ENCODE assay signal across 16 cellular contexts in genomic region chr9:90895786-90896185, GRCh38.
DNase-seq lines count a peak whose midpoint lies in the region; ATAC-seq and TF ChIP-seq lines count a peak whose summit lies in the region.
"Had no signal": no experiment of that assay in that cellular context is flagged by ENCODE, and none has a peak within 500 bp of the region (broad histone marks: within the 10 kb centered on the region; RNA-seq: fewer than 3 reads in every experiment).

No MANE protein-coding gene starts in this region.

- H3K27me3 Mint-ChIP-seq in GM23338 (ENCODE audit: insufficient read depth, low read depth, poor library complexity): peaks cover 18% of the 10 kb centered on the region
- no peaks in the 10 kb centered on the region for H3K27me3 Mint-ChIP-seq in stimulated activated naive B cell treated with anti-CD40 and anti-IgM and Interleukin-4, amounts not matched to agents 10 μg/mL and 1 μg/mL and 100 μg/mL, for 72 hours
- H3K27me3 Mint-ChIP-seq: B cell had no signal

- H2BK5ac ChIP-seq in mesendoderm (ENCODE audit: low read length): no peak overlapping the region

- H3K56ac ChIP-seq in mesendoderm (ENCODE audit: low read length): no peak overlapping the region

- H3K9me3 ChIP-seq in adrenal gland (replicated peaks in 1 of 3): no peaks in the 10 kb centered on the region
- no peaks in the 10 kb centered on the region for H3K9me3 ChIP-seq in tibial artery

- no peaks in the 10 kb centered on the region for H3K36me3 Mint-ChIP-seq in GM23338 (ENCODE audit: low read depth)
- H3K36me3 Mint-ChIP-seq in stimulated activated naive B cell treated with anti-CD40 and anti-IgM and Interleukin-4, amounts not matched to agents 10 μg/mL and 1 μg/mL and 100 μg/mL, for 72 hours: peaks cover 20 to 47% of the 10 kb centered on the region in 2 donors

- H3K4ac ChIP-seq in mesendoderm (ENCODE audit: low read depth, low read length): no peak overlapping the region

- peak overlapping the region; percentile 58 for H3K4me2 ChIP-seq in GM23338
- no peak overlapping the region for H3K4me2 ChIP-seq in mesendoderm (ENCODE audit: low read length)

- H3K4me1 ChIP-seq in GM23338 (ENCODE audit: insufficient read depth) (peaks cover 35% of the 10 kb centered on the region), adrenal gland (replicated peaks in 1 of 2) (no peaks in the 10 kb centered on the region), mesendoderm (ENCODE audit: control insufficient read depth, low read depth, low read length) (peaks cover 5% of the 10 kb centered on the region), tibial artery (no peaks in the 10 kb centered on the region)

- no peaks in the 10 kb centered on the region for H3K9me2 ChIP-seq in GM23338 (ENCODE audit: insufficient read depth)

- no peak overlapping the region for H3K18ac ChIP-seq in mesendoderm (ENCODE audit: low read length)

- no peak overlapping the region for H3K23ac ChIP-seq in mesendoderm (ENCODE audit: low read length)

- H3K36me3 ChIP-seq in GM23338 (ENCODE audit: insufficient read depth): no peaks in the 10 kb centered on the region
- H3K36me3 ChIP-seq in adrenal gland (replicated peaks in 1 of 2): no peaks in the 10 kb centered on the region
- no peaks in the 10 kb centered on the region for H3K36me3 ChIP-seq in mesendoderm (ENCODE audit: control insufficient read depth, insufficient read depth, low read length)
- no peaks in the 10 kb centered on the region for H3K36me3 ChIP-seq in tibial artery

- no peak overlapping the region for H3K9ac ChIP-seq in mesendoderm (ENCODE audit: low read length)

- no peak overlapping the region for H2BK120ac ChIP-seq in mesendoderm (ENCODE audit: low read depth, low read length)

- H3K79me1 ChIP-seq in mesendoderm (ENCODE audit: low read length): no peaks in the 10 kb centered on the region

- H4K8ac ChIP-seq in mesendoderm (ENCODE audit: low read depth, low read length): no peak overlapping the region

- TF ChIP-seq CTCF in GM23338 (conservative IDR thresholded peaks at IDR 0.05; ENCODE audit: low read depth in 2 of 2) (no peak), adrenal gland (IDR thresholded peaks at IDR 0.05) (no peak), tibial artery (IDR thresholded peaks at IDR 0.05) (no peak)

- no peak overlapping the region for H2AK5ac ChIP-seq in mesendoderm (ENCODE audit: low read length)

- no peak overlapping the region for H2BK15ac ChIP-seq in mesendoderm (replicated peaks; ENCODE audit: low read depth)

- no peak overlapping the region for H3K4me3 Mint-ChIP-seq in GM23338
- H3K4me3 Mint-ChIP-seq in stimulated activated naive B cell treated with anti-CD40 and anti-IgM and Interleukin-4, amounts not matched to agents 10 μg/mL and 1 μg/mL and 100 μg/mL, for 72 hours: no peak overlapping the region
- H3K4me3 Mint-ChIP-seq: B cell had no signal

- H3F3A ChIP-seq in GM23338 (replicated peaks; ENCODE audit: low read depth): no peaks in the 10 kb centered on the region

- no peak for TF ChIP-seq POLR2A in adrenal gland (IDR thresholded peaks at IDR 0.05)

- peaks cover 42% of the 10 kb centered on the region for H3K4me1 Mint-ChIP-seq in GM23338
- peaks cover 5% of the 10 kb centered on the region in 2 donors for H3K4me1 Mint-ChIP-seq in stimulated activated naive B cell treated with anti-CD40 and anti-IgM and Interleukin-4, amounts not matched to agents 10 μg/mL and 1 μg/mL and 100 μg/mL, for 72 hours
- H3K4me1 Mint-ChIP-seq: B cell had no signal

- H3K79me2 ChIP-seq in GM23338 (replicated peaks; ENCODE audit: insufficient read depth): no peaks in the 10 kb centered on the region
- H3K79me2 ChIP-seq in mesendoderm (ENCODE audit: control insufficient read depth, insufficient read depth, low read length): no peaks in the 10 kb centered on the region

- H4K20me1 ChIP-seq in GM23338 (replicated peaks; ENCODE audit: insufficient read depth): no peaks in the 10 kb centered on the region

- no peak for ATAC-seq in GM23338
- ATAC-seq in stimulated activated naive B cell treated with anti-CD40 and anti-IgM and Interleukin-4, amounts not matched to agents 10 μg/mL and 1 μg/mL and 100 μg/mL, for 72 hours (replicated peaks): no peak
- ATAC-seq: Panc1 had no signal

- intact Hi-C loops in adrenal gland (cut with DNase I) (no loop called here), tibial artery (cut with DNase I; ENCODE audit: low total_unique reads) (no loop called here)

- H3K27me3 ChIP-seq in GM23338 (ENCODE audit: insufficient read depth) (no peaks in the 10 kb centered on the region), adrenal gland (no peaks in the 10 kb centered on the region), mesendoderm (ENCODE audit: insufficient read depth, low read length, poor library complexity) (no peaks in the 10 kb centered on the region), tibial artery (no peaks in the 10 kb centered on the region)

- DNase-seq in GM23338 (ENCODE audit: low spot score): no peak
- DNase-seq in adrenal gland: peak; percentile 38 to 79 (median 69)
- DNase-seq in mesendoderm: no peak
- DNase-seq in stimulated activated naive B cell treated with anti-CD40 and anti-IgM and Interleukin-4, amounts not matched to agents 10 μg/mL and 1 μg/mL and 100 μg/mL, for 72 hours: no peak
- DNase-seq in NCI-H2171 (lab: John Stamatoyannopoulos, UW): no peak
- DNase-seq in kidney glomerular epithelial cell (lab: John Stamatoyannopoulos, UW): no peak
- no peak for DNase-seq in tibial artery
- DNase-seq: DMS79, NCI-H1092 treated with DMSO at 0.1 percent for 48 hours, NCI-H1436 treated with DMSO at 0.1 percent for 48 hours, NCI-H2029 treated with DMSO at 0.1 percent for 48 hours, NCI-H524 treated with DMSO at 0.1 percent for 48 hours, SIG-M5 had no signal

- no peak overlapping the region for H3K27ac ChIP-seq in GM23338 (ENCODE audit: low read depth)
- peak overlapping the region in 3 of 5 donors; percentile 19 to 78 (median 38) for H3K27ac ChIP-seq in adrenal gland
- no peak overlapping the region for H3K27ac ChIP-seq in mesendoderm (ENCODE audit: low read depth, low read length)
- no peak overlapping the region for H3K27ac ChIP-seq in tibial artery

- 39 to 62% (median 47%) methylated on average over 7 of the region's 7 CpGs for WGBS in adrenal gland, 4 donors
- WGBS in mesendoderm (ENCODE audit: extremely low coverage, insufficient coverage, low lambda C conversion rate): no CpG with 5 or more reads among the region's 7 CpGs

- peak overlapping the region; percentile 63 for H2AFZ ChIP-seq in GM23338

- H3K9me3 Mint-ChIP-seq in GM23338: no peaks in the 10 kb centered on the region; the same call in 2 of the 3 replicates
- H3K9me3 Mint-ChIP-seq in stimulated activated naive B cell treated with anti-CD40 and anti-IgM and Interleukin-4, amounts not matched to agents 10 μg/mL and 1 μg/mL and 100 μg/mL, for 72 hours: no peaks in the 10 kb centered on the region

- no peak overlapping the region for H3K27ac Mint-ChIP-seq in GM23338
- peak overlapping the region; percentile 37 for H3K27ac Mint-ChIP-seq in stimulated activated naive B cell treated with anti-CD40 and anti-IgM and Interleukin-4, amounts not matched to agents 10 μg/mL and 1 μg/mL and 100 μg/mL, for 72 hours

- peak overlapping the region; percentile 44 for H4K5ac ChIP-seq in mesendoderm (ENCODE audit: low read length)

- H3K4me3 ChIP-seq in GM23338 (no peak overlapping the region), adrenal gland (no peak overlapping the region), mesendoderm (ENCODE audit: low read length) (no peak overlapping the region), tibial artery (no peak overlapping the region)
- H3K4me3 ChIP-seq: K562 had no signal

TF ChIP-seq in GM23338, 12 proteins besides CTCF, POLR2A, EP300 and RAD21:
- TF ChIP-seq EZH2phosphoT487 (IDR thresholded peaks at IDR 0.05; ENCODE audit: unreplicated experiment): no peak
- TF ChIP-seq CREB1 (CRISPR knock-in tag; IDR thresholded peaks at IDR 0.05; ENCODE audit: low read depth): no peak
- no peak for TF ChIP-seq EZH2 (IDR thresholded peaks at IDR 0.05; ENCODE audit: low read depth, unreplicated experiment)

Comparison
In these comparisons a context has a peak if more than half of its experiments do, and no peak if none do; other contexts are left out.
1. DNase-seq: peak in adrenal gland (7 of 7); none in GM23338 (single experiment), mesendoderm (single experiment), stimulated activated naive B cell treated with anti-CD40 and anti-IgM and Interleukin-4, amounts not matched to agents 10 μg/mL and 1 μg/mL and 100 μg/mL, for 72 hours (single experiment), NCI-H2171 (single experiment), kidney glomerular epithelial cell (single experiment) and tibial artery (0 of 2).
2. H3K27ac ChIP-seq: peak in adrenal gland (3 of 5); none in GM23338 (single experiment), mesendoderm (single experiment) and tibial artery (0 of 2).